Comparison of ENCODE assay signal across 18 cellular contexts in genomic region chr18:79754022-79754761, GRCh38. TPM values are rescaled to one million over a fixed set of nuclear protein-coding genes. Genes with fewer than 3 reads are reported as not detected.
A peak's percentile ranks its signal among the peaks of the same experiment; 100 is the strongest.
DNase-seq lines count a peak whose midpoint lies in the region; ATAC-seq and TF ChIP-seq lines count a peak whose summit lies in the region.
"Had no signal": no experiment of that assay in that cellular context is flagged by ENCODE, and none has a peak within 500 bp of the region (broad histone marks: within the 10 kb centered on the region; RNA-seq: fewer than 3 reads in every experiment).

No MANE protein-coding gene starts in this region.

- H3K4me1 ChIP-seq in RWPE2 (ENCODE audit: insufficient read depth, poor library complexity, severe bottlenecking) (no peaks in the 10 kb centered on the region), neuronal stem cell (ENCODE audit: control insufficient read depth in 2 of 2, insufficient read depth in 1 of 2, low read depth in 1 of 2, low read length in 2 of 2) (no peaks in the 10 kb centered on the region)

- no CpG with 5 or more reads among the region's 35 CpGs for whole genome bisulfite sequencing in neuronal stem cell (ENCODE audit: extremely low coverage in 2 of 2, insufficient read length in 2 of 2, insufficient replicate concordance in 1 of 2), 2 donors

- H4K91ac ChIP-seq in neuronal stem cell (ENCODE audit: low read depth, low read length, poor library complexity) = no peak overlapping the region

- no peak for TF ChIP-seq CTCF in CD14-positive monocyte (IDR thresholded peaks at IDR 0.05)
- TF ChIP-seq CTCF in RWPE2 (IDR thresholded peaks at IDR 0.05; ENCODE audit: poor library complexity, severe bottlenecking) = no peak

- peaks cover 15 to 37% (median 16%) of the 10 kb centered on the region in 7 donors for H3K9me3 Mint-ChIP-seq in CD14-positive monocyte

- H3K27ac Mint-ChIP-seq in CD14-positive monocyte = no peak overlapping the region

- no peak overlapping the region for H2BK15ac ChIP-seq in neuronal stem cell (ENCODE audit: low read length)

- peaks cover 15% of the 10 kb centered on the region for H3K36me3 ChIP-seq in RWPE2 (ENCODE audit: low read depth)
- H3K36me3 ChIP-seq in neuronal stem cell (replicated peaks in 1 of 2; ENCODE audit: control insufficient read depth in 2 of 2, insufficient read depth in 2 of 2, low read length in 2 of 2) = peaks cover 16 to 35% of the 10 kb centered on the region in 2 donors

- H3K9ac ChIP-seq in neuronal stem cell (ENCODE audit: low read depth, low read length, poor library complexity) = no peak overlapping the region
- H3K9ac ChIP-seq: BLaER1 treated with 17β-estradiol and CSF1 and Interleukin-3, amounts not matched to agents 10 nM and 100 nM had no signal

- no peak overlapping the region for H3K4ac ChIP-seq in neuronal stem cell (ENCODE audit: low read length)

- H3K79me1 ChIP-seq in neuronal stem cell (ENCODE audit: low read depth, low read length) = no peaks in the 10 kb centered on the region

- no peak overlapping the region for H3K4me3 ChIP-seq in RWPE2 (ENCODE audit: severe bottlenecking)
- no peak overlapping the region for H3K4me3 ChIP-seq in neuronal stem cell (ENCODE audit: low read length in 2 of 2)
- H3K4me3 ChIP-seq: BLaER1 treated with 17β-estradiol and CSF1 and Interleukin-3, amounts not matched to agents 10 nM and 100 nM; K562 had no signal

- ATAC-seq in RWPE2 (ENCODE audit: low read depth) = no peak
- ATAC-seq: K562 had no signal

- no peaks in the 10 kb centered on the region for H3K9me3 ChIP-seq in RWPE2 (ENCODE audit: severe bottlenecking)
- peaks cover 0 to 4% of the 10 kb centered on the region in 2 donors for H3K9me3 ChIP-seq in neuronal stem cell (replicated peaks in 1 of 2; ENCODE audit: control insufficient read depth in 2 of 2, insufficient read depth in 1 of 2, low read depth in 1 of 2, low read length in 2 of 2)

- H3K27me3 ChIP-seq in RWPE2 (ENCODE audit: insufficient read depth, poor library complexity, severe bottlenecking) = no peaks in the 10 kb centered on the region
- H3K27me3 ChIP-seq in neuronal stem cell (ENCODE audit: control insufficient read depth in 3 of 3, insufficient read depth in 3 of 3, low read depth in 1 of 3, low read length in 3 of 3) = no peaks in the 10 kb centered on the region
- H3K27me3 ChIP-seq: BLaER1 treated with 17β-estradiol and CSF1 and Interleukin-3, amounts not matched to agents 10 nM and 100 nM had no signal

- no peak overlapping the region for H3K14ac ChIP-seq in neuronal stem cell (ENCODE audit: low read length)

- no peak overlapping the region for H3K4me2 ChIP-seq in neuronal stem cell (ENCODE audit: insufficient read depth, low read length, poor library complexity, severe bottlenecking)
- H3K4me2 ChIP-seq: BLaER1 treated with 17β-estradiol and CSF1 and Interleukin-3, amounts not matched to agents 10 nM and 100 nM had no signal

- no peak overlapping the region for H2BK120ac ChIP-seq in neuronal stem cell (ENCODE audit: low read depth, low read length)

- no peak overlapping the region for H2AK5ac ChIP-seq in neuronal stem cell (ENCODE audit: low read depth, low read length)

- H2AFZ ChIP-seq in neuronal stem cell (ENCODE audit: low read length) = no peak overlapping the region

- H3K18ac ChIP-seq in neuronal stem cell (ENCODE audit: low read length) = no peak overlapping the region

- DNase-seq in CD14-positive monocyte (ENCODE audit: low spot score) = peak; percentile 22
- DNase-seq in RWPE2 (ENCODE audit: low spot score) = peak; percentile 55
- DNase-seq in inferior parietal cortex (ENCODE audit: extremely low spot score) = peak; percentile 20
- DNase-seq in putamen (ENCODE audit: low spot score) = peak; percentile 31
- no peak for DNase-seq in stimulated activated CD4-positive, alpha-beta T cell treated with anti-CD3 and anti-CD28 coated beads, Interleukin-4, amount 100 ng/mL, for 4 hours
- no peak for DNase-seq in NCI-H187 (lab: John Stamatoyannopoulos, UW)
- DNase-seq in NCI-H2196 treated with DMSO at 0.1 percent for 48 hours (lab: John Stamatoyannopoulos, UW; ENCODE audit: unreplicated experiment) = no peak
- no peak for DNase-seq in neuronal stem cell (ENCODE audit: low spot score)
- DNase-seq: GOT3; NCI-H1092 treated with DMSO at 0.1 percent for 48 hours; NCI-H146; NCI-H2081; NCI-H510A; NCI-H748 treated with DMSO at 0.1 percent for 48 hours; NK-92 treated with Interleukin-12 subunit alpha and Interleukin-12 subunit beta, amount 100 ng/mL, for 24 hours; SHP77 had no signal

- H3K4me1 Mint-ChIP-seq in CD14-positive monocyte = no peaks in the 10 kb centered on the region

- peaks cover 0 to 7% (median 0%) of the 10 kb centered on the region in 3 donors for H3K27me3 Mint-ChIP-seq in CD14-positive monocyte (ENCODE audit: low read depth in 3 of 3)

- no peak overlapping the region for H4K8ac ChIP-seq in neuronal stem cell (ENCODE audit: low read depth, low read length)

- intact Hi-C loops in CD14-positive monocyte (cut with micrococcal nuclease) = no loop called here

- peaks cover 41 to 56% of the 10 kb centered on the region in 2 donors for H3K36me3 Mint-ChIP-seq in CD14-positive monocyte

- H2BK5ac ChIP-seq in neuronal stem cell (ENCODE audit: low read length) = no peak overlapping the region

- H2BK12ac ChIP-seq in neuronal stem cell (ENCODE audit: low read length) = no peak overlapping the region

- no peak overlapping the region for H3K27ac ChIP-seq in RWPE2 (ENCODE audit: poor library complexity, severe bottlenecking)
- H3K27ac ChIP-seq in neuronal stem cell (replicated peaks; ENCODE audit: low read length) = no peak overlapping the region
- H3K27ac ChIP-seq: BLaER1 treated with 17β-estradiol and CSF1 and Interleukin-3, amounts not matched to agents 10 nM and 100 nM had no signal

- no peak overlapping the region for H3K23ac ChIP-seq in neuronal stem cell (ENCODE audit: low read depth, low read length, poor library complexity)

- no peak overlapping the region for H3K4me3 Mint-ChIP-seq in CD14-positive monocyte

RNA-seq across cellular contexts. Expression of gene KCNG2, which starts 43.5 kb away (rescaled TPM):
- polyA plus RNA-seq in CD14-positive monocyte = not detected
- polyA plus RNA-seq in neuronal stem cell (2013, experiment 1 of 2) = 0.29 TPM
- 0.29 TPM for polyA plus RNA-seq in neuronal stem cell (2013, experiment 2 of 2)
- polyA plus RNA-seq: K562 had no signal

Comparison
In these comparisons a context has a peak if more than half of its experiments do, and no peak if none do; other contexts are left out.
1. DNase-seq: peak in CD14-positive monocyte (single experiment), RWPE2 (single experiment), inferior parietal cortex (single experiment) and putamen (single experiment); none in stimulated activated CD4-positive, alpha-beta T cell treated with anti-CD3 and anti-CD28 coated beads, Interleukin-4, amount 100 ng/mL, for 4 hours (0 of 2), NCI-H187 (0 of 2), NCI-H2196 treated with DMSO at 0.1 percent for 48 hours (single experiment) and neuronal stem cell (single experiment).